15 cellular contexts compared by ENCODE assay signal in the genomic region with DNA sequence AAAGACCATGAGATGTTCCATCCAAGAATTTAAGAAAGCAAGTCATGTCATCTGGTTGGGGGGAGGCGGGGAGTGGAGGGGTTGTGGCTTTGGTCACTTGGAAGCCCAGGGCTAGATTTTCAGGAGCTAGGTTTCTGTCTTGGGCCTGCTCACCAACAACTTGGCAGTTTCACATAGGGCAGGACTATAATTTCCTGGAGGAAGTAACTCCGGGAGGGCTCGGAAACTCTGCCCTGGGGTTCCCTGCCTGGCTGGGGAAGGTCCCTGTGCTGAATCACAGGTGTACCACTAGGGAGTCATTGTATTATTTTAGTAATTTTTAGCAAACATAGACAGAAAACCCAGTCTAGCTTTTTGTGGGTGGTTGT.
DNase-seq lines count a peak whose midpoint lies in the region; ATAC-seq and TF ChIP-seq lines count a peak whose summit lies in the region.
"Had no signal": no experiment of that assay in that cellular context is flagged by ENCODE, and none has a peak within 500 bp of the region (broad histone marks: within the 10 kb centered on the region; RNA-seq: fewer than 3 reads in every experiment).

No MANE protein-coding gene starts in this region.

- peak; percentile 33 for DNase-seq in activated CD8-positive, alpha-beta memory T cell treated with anti-CD3 and anti-CD28 coated beads for 24 hours
- no peak for DNase-seq in activated CD8-positive, alpha-beta memory T cell treated with anti-CD3 and anti-CD28 coated beads, Interleukin-2, amount 50 U/mL, for 48 hours
- DNase-seq in ecto neural progenitor cell (ENCODE audit: low spot score) (peak; percentile 16), osteocyte (ENCODE audit: extremely low spot score, unreplicated experiment) (peak; percentile 66), vagina (ENCODE audit: extremely low spot score in 2 of 2) (peak; percentile 14 to 47)
- DNase-seq in natural killer cell treated with Interleukin-12 subunit alpha and Interleukin-12 subunit beta and Interleukin-15 and Interleukin-18, amount 100 ng/mL, for 72 hours (ENCODE audit: low spot score) = no peak
- DNase-seq: C1 segment of cervical spinal cord, DMS79, GOT3, HCEC 1CT, HFFc6 had no signal

- intact Hi-C loops in vagina (cut with DNase I) = no loop called here

- no peaks in the 10 kb centered on the region for H3K4me1 Mint-ChIP-seq in osteocyte (ENCODE audit: unreplicated experiment)
- H3K4me1 Mint-ChIP-seq in natural killer cell treated with Interleukin-12 subunit alpha and Interleukin-12 subunit beta and Interleukin-15 and Interleukin-18, amount 100 ng/mL, for 72 hours (ENCODE audit: low read depth in 2 of 2) = no peaks in the 10 kb centered on the region
- H3K4me1 Mint-ChIP-seq: B cell had no signal

- no peak overlapping the region for H3K27ac ChIP-seq in vagina

- no peaks in the 10 kb centered on the region for H3K27me3 Mint-ChIP-seq in osteocyte (ENCODE audit: unreplicated experiment)
- H3K27me3 Mint-ChIP-seq in natural killer cell treated with Interleukin-12 subunit alpha and Interleukin-12 subunit beta and Interleukin-15 and Interleukin-18, amount 100 ng/mL, for 72 hours = peaks cover 14 to 35% of the 10 kb centered on the region in 2 donors

- no peak for TF ChIP-seq POLR2A in vagina (IDR thresholded peaks at IDR 0.05)

- no peaks in the 10 kb centered on the region for H3K9me3 ChIP-seq in vagina

- H3K4me3 ChIP-seq in vagina = no peak overlapping the region
- H3K4me3 ChIP-seq: GM12878 had no signal

- H3K27me3 ChIP-seq in vagina = no peaks in the 10 kb centered on the region

- H3K4me1 ChIP-seq in vagina = no peaks in the 10 kb centered on the region

- H3K36me3 Mint-ChIP-seq in osteocyte (ENCODE audit: unreplicated experiment) = no peaks in the 10 kb centered on the region
- H3K36me3 Mint-ChIP-seq in natural killer cell treated with Interleukin-12 subunit alpha and Interleukin-12 subunit beta and Interleukin-15 and Interleukin-18, amount 100 ng/mL, for 72 hours = no peaks in the 10 kb centered on the region

- no peak for TF ChIP-seq CTCF in osteocyte (IDR thresholded peaks at IDR 0.05)
- no peak for TF ChIP-seq CTCF in vagina (IDR thresholded peaks at IDR 0.05)

- no peak for ATAC-seq in HG03342 (IDR thresholded peaks at IDR 0.05; ENCODE audit: unreplicated experiment)
- ATAC-seq in natural killer cell treated with Interleukin-12 subunit alpha and Interleukin-12 subunit beta and Interleukin-15 and Interleukin-18, amount 100 ng/mL, for 72 hours = no peak
- ATAC-seq: GM12878 had no signal

- no peak overlapping the region for H3K4me3 Mint-ChIP-seq in osteocyte (ENCODE audit: unreplicated experiment)
- H3K4me3 Mint-ChIP-seq in natural killer cell treated with Interleukin-12 subunit alpha and Interleukin-12 subunit beta and Interleukin-15 and Interleukin-18, amount 100 ng/mL, for 72 hours = no peak overlapping the region
- H3K4me3 Mint-ChIP-seq: B cell; CD4-positive, alpha-beta T cell; HFFc6 had no signal

- no peaks in the 10 kb centered on the region for H3K36me3 ChIP-seq in vagina

- no peaks in the 10 kb centered on the region for H3K9me3 Mint-ChIP-seq in osteocyte (ENCODE audit: unreplicated experiment)
- no peaks in the 10 kb centered on the region for H3K9me3 Mint-ChIP-seq in natural killer cell treated with Interleukin-12 subunit alpha and Interleukin-12 subunit beta and Interleukin-15 and Interleukin-18, amount 100 ng/mL, for 72 hours
- H3K9me3 Mint-ChIP-seq: CD4-positive, alpha-beta T cell had no signal

- no peak overlapping the region for H3K27ac Mint-ChIP-seq in osteocyte (ENCODE audit: unreplicated experiment)
- no peak overlapping the region for H3K27ac Mint-ChIP-seq in natural killer cell treated with Interleukin-12 subunit alpha and Interleukin-12 subunit beta and Interleukin-15 and Interleukin-18, amount 100 ng/mL, for 72 hours
- H3K27ac Mint-ChIP-seq: B cell; CD4-positive, alpha-beta T cell; HFFc6 had no signal

Comparison
In these comparisons a context has a peak if more than half of its experiments do, and no peak if none do; other contexts are left out.
1. DNase-seq: peak in activated CD8-positive, alpha-beta memory T cell treated with anti-CD3 and anti-CD28 coated beads for 24 hours (single experiment), ecto neural progenitor cell (single experiment), osteocyte (single experiment) and vagina (2 of 2); none in activated CD8-positive, alpha-beta memory T cell treated with anti-CD3 and anti-CD28 coated beads, Interleukin-2, amount 50 U/mL, for 48 hours (single experiment) and natural killer cell treated with Interleukin-12 subunit alpha and Interleukin-12 subunit beta and Interleukin-15 and Interleukin-18, amount 100 ng/mL, for 72 hours (single experiment).